Comparison of ENCODE assay signal across 16 cellular contexts in the genomic region with DNA sequence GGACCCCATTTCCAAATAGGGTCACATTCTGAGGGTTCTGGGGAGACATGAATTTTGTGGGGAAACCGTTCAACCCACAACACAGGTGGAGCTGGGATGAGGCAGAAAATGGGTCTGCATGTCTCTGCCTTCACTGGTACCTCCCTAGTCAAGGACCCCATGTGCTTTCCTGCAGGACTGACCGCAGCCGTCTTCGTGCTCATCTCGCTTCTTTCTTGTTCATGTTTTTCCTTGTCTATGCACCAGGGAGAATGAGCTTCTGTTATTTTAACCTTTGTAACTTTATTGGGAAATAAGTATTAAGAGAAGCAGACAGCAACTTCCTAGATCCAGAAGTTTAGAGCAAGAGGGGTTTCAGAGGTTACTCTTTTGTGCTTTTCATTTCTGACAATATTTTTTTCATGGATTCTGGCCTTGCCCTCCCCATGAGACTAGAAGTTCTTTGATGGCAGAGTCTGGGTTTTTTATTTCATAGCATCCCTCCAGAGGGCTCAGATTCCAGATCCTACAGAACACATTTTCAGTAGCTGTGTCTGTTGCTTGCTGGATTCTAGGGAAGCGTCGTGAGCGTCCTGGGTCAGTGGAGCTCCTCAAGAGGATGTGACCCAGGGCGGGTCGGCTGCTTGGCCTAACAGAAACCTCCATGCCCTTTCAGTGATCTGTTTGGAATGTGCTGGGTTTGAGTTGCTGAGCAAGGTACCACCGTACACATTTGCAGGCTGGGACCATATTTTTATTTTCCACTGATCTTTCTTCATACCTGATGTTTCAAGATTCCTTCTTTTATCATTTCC.
"Had no signal": no experiment of that assay in that cellular context is flagged by ENCODE, and none has a peak within 500 bp of the region (broad histone marks: within the 10 kb centered on the region; RNA-seq: fewer than 3 reads in every experiment).

No MANE protein-coding gene starts in this region.

- H3K27ac Mint-ChIP-seq: activated naive CD4-positive, alpha-beta T cell treated with anti-CD3 and anti-CD28 coated beads for 36 hours; activated naive CD8-positive, alpha-beta T cell treated with anti-CD3 and anti-CD28 coated beads, Interleukin-2, amount 50 U/mL, for 24 hours; activated T-helper 1 cell treated with anti-CD3 and anti-CD28 coated beads, Interleukin-12 subunit alpha, Interleukin-12 subunit beta, Interleukin-2, Interleukin-4 antibody, amounts not matched to agents 30 ng/mL and 10 ng/mL and 1 ng/mL, durations not matched to agents 14 hours and 24 hours and 36 hours; mesothelial cell of epicardium; neural progenitor cell; WTC11 had no signal

- H3K27me3 ChIP-seq: dorsolateral prefrontal cortex, gastroesophageal sphincter, neural progenitor cell, thyroid gland, uterus had no signal

- ATAC-seq: activated naive CD8-positive, alpha-beta T cell treated with anti-CD3 and anti-CD28 coated beads, Interleukin-2, amount 50 U/mL, for 24 hours; gastroesophageal sphincter; lower lobe of right lung; WTC11 had no signal

- H3K4me1 ChIP-seq: gastroesophageal sphincter, lower lobe of right lung, neural progenitor cell, uterus had no signal

- H3K4me3 ChIP-seq: dorsolateral prefrontal cortex, gastroesophageal sphincter, lower lobe of right lung, neural progenitor cell, thyroid gland, uterus had no signal

- H3K4me1 Mint-ChIP-seq: mesothelial cell of epicardium had no signal

- H3K36me3 ChIP-seq: gastroesophageal sphincter, lower lobe of right lung, neural progenitor cell, thyroid gland, uterus had no signal

- H3K4me3 Mint-ChIP-seq: activated naive CD4-positive, alpha-beta T cell treated with anti-CD3 and anti-CD28 coated beads for 36 hours; activated naive CD8-positive, alpha-beta T cell treated with anti-CD3 and anti-CD28 coated beads, Interleukin-2, amount 50 U/mL, for 24 hours; activated T-helper 1 cell treated with anti-CD3 and anti-CD28 coated beads, Interleukin-12 subunit alpha, Interleukin-12 subunit beta, Interleukin-2, Interleukin-4 antibody, amounts not matched to agents 30 ng/mL and 10 ng/mL and 1 ng/mL, durations not matched to agents 14 hours and 24 hours and 36 hours; mesothelial cell of epicardium; neural progenitor cell; WTC11 had no signal

- H3K27ac ChIP-seq: gastroesophageal sphincter, lower lobe of right lung, neural progenitor cell, thyroid gland, uterus had no signal

- DNase-seq: activated CD4-positive, alpha-beta T cell treated with anti-CD3 and anti-CD28 coated beads for 48 hours; activated naive CD4-positive, alpha-beta T cell treated with anti-CD3 and anti-CD28 coated beads for 36 hours; activated naive CD8-positive, alpha-beta T cell treated with anti-CD3 and anti-CD28 coated beads, Interleukin-2, amount 50 U/mL, for 24 hours; kidney glomerular epithelial cell; lower lobe of right lung; stimulated activated CD4-positive, alpha-beta T cell treated with anti-CD3 and anti-CD28 coated beads, Interleukin-12 subunit alpha, Interleukin-12 subunit beta, amount 100 ng/mL, for 4 hours; stimulated activated CD4-positive, alpha-beta T cell treated with anti-CD3 and anti-CD28 coated beads, Interleukin-2, amount 100 ng/mL, for 24 hours; T-helper 2 cell; thyroid gland had no signal

- H3K36me3 Mint-ChIP-seq: mesothelial cell of epicardium, neural progenitor cell, WTC11 had no signal

- H3K9me3 Mint-ChIP-seq: activated naive CD4-positive, alpha-beta T cell treated with anti-CD3 and anti-CD28 coated beads for 36 hours; activated naive CD8-positive, alpha-beta T cell treated with anti-CD3 and anti-CD28 coated beads, Interleukin-2, amount 50 U/mL, for 24 hours; activated T-helper 1 cell treated with anti-CD3 and anti-CD28 coated beads, Interleukin-12 subunit alpha, Interleukin-12 subunit beta, Interleukin-2, Interleukin-4 antibody, amounts not matched to agents 30 ng/mL and 10 ng/mL and 1 ng/mL, durations not matched to agents 14 hours and 24 hours and 36 hours; neural progenitor cell; WTC11 had no signal

- H3K9me3 ChIP-seq: gastroesophageal sphincter, lower lobe of right lung, thyroid gland, uterus had no signal
